Comparison of ENCODE assay signal across 23 cellular contexts in the genomic region with DNA sequence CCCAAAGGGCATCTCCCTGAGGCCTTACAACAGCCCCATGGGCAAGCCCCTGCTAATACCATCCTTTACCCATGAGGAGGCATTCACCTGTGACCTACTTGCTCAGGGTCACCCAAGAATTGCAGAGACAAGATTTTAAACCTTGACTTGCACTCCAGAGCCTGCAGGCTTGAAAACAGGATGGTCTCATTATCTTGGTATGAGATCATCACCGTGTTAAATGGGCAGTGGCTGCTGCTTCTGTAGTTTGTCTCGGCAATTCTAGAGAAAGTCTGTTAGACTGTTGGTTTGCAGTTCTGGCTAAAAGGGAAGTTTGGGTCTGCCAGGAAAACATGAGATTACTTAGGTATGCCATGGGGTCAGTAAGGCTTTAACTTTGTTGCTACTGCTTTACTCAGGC.
"Had no signal": no experiment of that assay in that cellular context is flagged by ENCODE, and none has a peak within 500 bp of the region (broad histone marks: within the 10 kb centered on the region; RNA-seq: fewer than 3 reads in every experiment).

No MANE protein-coding gene starts in this region.

- ATAC-seq: foreskin keratinocyte; left cardiac atrium; left ventricle myocardium superior; sciatic nerve; stimulated activated naive B cell treated with anti-CD40 and anti-IgM and Interleukin-4, amounts not matched to agents 10 μg/mL and 1 μg/mL and 100 μg/mL, for 72 hours; stimulated activated naive CD8-positive, alpha-beta T cell treated with anti-CD3 and anti-CD28 coated beads, Interleukin-15, amount 100 ng/mL, for 72 hours; upper lobe of right lung had no signal

- H3K27ac ChIP-seq: foreskin keratinocyte, neutrophil, spleen, testis, tibial nerve, upper lobe of right lung, vagina had no signal

- H3K36me3 ChIP-seq: neutrophil, spleen, tibial nerve, upper lobe of right lung, vagina had no signal

- H3K4me1 ChIP-seq: foreskin keratinocyte, spleen, testis, upper lobe of right lung, vagina had no signal

- H3K27me3 ChIP-seq: foreskin keratinocyte, neutrophil, testis, tibial nerve, upper lobe of right lung, vagina had no signal

- DNase-seq: dermis blood vessel endothelial cell; endodermal cell; erythroblast; foreskin keratinocyte; immature natural killer cell; kidney; left cardiac atrium; left ventricle myocardium superior; mesenchymal stem cell; naive B cell; spleen; stimulated activated CD4-positive, alpha-beta T cell treated with anti-CD3 and anti-CD28 coated beads, Interleukin-15, amount 100 ng/mL, for 24 hours; stimulated activated CD4-positive, alpha-beta T cell treated with anti-CD3 and anti-CD28 coated beads, Interleukin-1b, Interleukin-23, amount 100 ng/mL, for 48 hours; stimulated activated CD4-positive, alpha-beta T cell treated with anti-CD3 and anti-CD28 coated beads, Interleukin-4, amount 100 ng/mL, for 24 hours; stimulated activated naive B cell treated with anti-CD40 and anti-IgM and Interleukin-4, amounts not matched to agents 10 μg/mL and 1 μg/mL and 100 μg/mL, for 72 hours; stimulated activated naive CD8-positive, alpha-beta T cell treated with anti-CD3 and anti-CD28 coated beads, Interleukin-15, amount 100 ng/mL, for 72 hours; testis; upper lobe of right lung had no signal

- H3K4me3 ChIP-seq: lung, spleen, testis, tibial nerve, upper lobe of right lung, vagina had no signal

- H3K9me3 ChIP-seq: neutrophil, testis, upper lobe of right lung, vagina had no signal
